In the genomic region with DNA sequence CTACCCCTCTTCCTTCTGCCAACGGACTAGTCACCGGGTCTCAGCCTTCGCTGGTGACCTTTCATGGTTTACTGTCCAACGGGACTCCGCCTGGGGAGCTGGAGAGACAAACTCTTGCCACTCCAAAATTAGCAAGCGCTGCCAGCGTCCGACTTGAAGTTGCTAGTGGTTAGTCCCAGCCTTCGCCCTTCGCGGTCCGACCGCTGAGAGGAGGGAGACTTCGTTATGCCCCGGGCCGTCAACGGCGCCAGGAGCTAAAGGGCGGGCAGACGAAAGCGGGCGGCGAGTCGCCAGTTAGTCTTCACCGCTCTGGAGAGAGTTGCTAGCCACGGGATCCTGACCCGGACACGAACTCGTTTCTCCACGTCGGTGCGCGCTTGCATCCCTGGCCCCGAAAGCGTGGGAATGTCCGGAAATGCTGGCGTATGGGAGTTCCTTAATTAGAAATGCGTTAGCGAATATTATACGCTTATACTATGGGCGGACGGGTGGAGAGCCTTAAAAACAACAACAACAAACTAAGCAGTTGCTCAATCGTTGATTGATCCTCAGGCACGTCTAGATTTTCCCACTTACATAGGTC, we compare ENCODE assay signal across 8 cellular contexts. TPM values are rescaled to one million over a fixed set of nuclear protein-coding genes. Genes with fewer than 3 reads are reported as not detected.
A peak's percentile ranks its signal among the peaks of the same experiment; 100 is the strongest.
DNase-seq lines count a peak whose midpoint lies in the region; ATAC-seq and TF ChIP-seq lines count a peak whose summit lies in the region.

No MANE protein-coding gene starts in this region.

- H3K36me3 ChIP-seq in DOHH2 (ENCODE audit: control insufficient read depth, low read length) (peaks cover 57% of the 10 kb centered on the region), Loucy (ENCODE audit: insufficient read depth, low read length) (peaks cover 25% of the 10 kb centered on the region), subcutaneous abdominal adipose tissue (ENCODE audit: control insufficient read depth in 5 of 5, insufficient read depth in 5 of 5, low read length in 5 of 5) (no peaks in the 10 kb centered on the region)

- no peaks in the 10 kb centered on the region for H3K9me2 ChIP-seq in DOHH2 (replicated peaks; ENCODE audit: control insufficient read depth, low read length)
- H3K9me2 ChIP-seq in Loucy (replicated peaks; ENCODE audit: low read depth, low read length), result no peaks in the 10 kb centered on the region

- H4K20me1 ChIP-seq in DOHH2 (ENCODE audit: control insufficient read depth, insufficient read depth, low read depth, low read length) (peaks cover 42% of the 10 kb centered on the region), Loucy (ENCODE audit: insufficient read depth, low read length, poor library complexity, severe bottlenecking) (peaks cover 54% of the 10 kb centered on the region)

- CTCF ChIA-PET in activated CD4-positive, alpha-beta memory T cell treated with anti-CD3 and anti-CD28 coated beads for 36 hours (lab: Charles Lee), result interaction anchor here (0.9 to 1.4 kb wide), 2 partner anchors 12 to 49 kb away, joined by 3 to 9 read pairs; a partner anchor contains a TSS

- peaks cover 44% of the 10 kb centered on the region for H3K4me1 Mint-ChIP-seq in activated CD4-positive, alpha-beta memory T cell treated with anti-CD3 and anti-CD28 coated beads for 36 hours (ENCODE audit: low read depth)

- H3K9ac ChIP-seq in Loucy (ENCODE audit: low read depth, low read length, poor library complexity, severe bottlenecking), result peak overlapping the region; percentile 100
- peak overlapping the region; percentile 7 to 92 (median 84) for H3K9ac ChIP-seq in subcutaneous abdominal adipose tissue (ENCODE audit: low read length in 5 of 5)

- peaks cover 49% of the 10 kb centered on the region for H3K36me3 Mint-ChIP-seq in activated CD4-positive, alpha-beta memory T cell treated with anti-CD3 and anti-CD28 coated beads for 36 hours

- H3K4me3 ChIP-seq in DOHH2 (ENCODE audit: low read length) (peak overlapping the region; percentile 91), Loucy (ENCODE audit: low read length, poor library complexity, severe bottlenecking) (peak overlapping the region; percentile 98), subcutaneous abdominal adipose tissue (ENCODE audit: low read depth in 1 of 5, low read length in 5 of 5) (peak overlapping the region; percentile 74 to 99 (median 95))

- no peaks in the 10 kb centered on the region for H3K9me3 Mint-ChIP-seq in activated CD4-positive, alpha-beta memory T cell treated with anti-CD3 and anti-CD28 coated beads for 36 hours

- peaks cover 22% of the 10 kb centered on the region for H3F3A ChIP-seq in DOHH2 (ENCODE audit: control insufficient read depth, insufficient read depth)
- no peaks in the 10 kb centered on the region for H3F3A ChIP-seq in Loucy (ENCODE audit: low read depth)

- H3K27me3 ChIP-seq in DOHH2 (ENCODE audit: control insufficient read depth, low read length), result no peaks in the 10 kb centered on the region
- peaks cover 14% of the 10 kb centered on the region for H3K27me3 ChIP-seq in Loucy (ENCODE audit: insufficient read depth, low read length, poor library complexity, severe bottlenecking)
- H3K27me3 ChIP-seq in subcutaneous abdominal adipose tissue (ENCODE audit: control insufficient read depth in 5 of 5, insufficient read depth in 4 of 5, low read length in 5 of 5), result no peaks in the 10 kb centered on the region

- peak overlapping the region; percentile 78 for H3K4me2 ChIP-seq in DOHH2 (ENCODE audit: low read length)
- H3K4me2 ChIP-seq in Loucy (ENCODE audit: low read depth, low read length, poor library complexity, severe bottlenecking), result peak overlapping the region; percentile 92

- H3K79me2 ChIP-seq in DOHH2 (ENCODE audit: control insufficient read depth, low read length) (peaks cover 98% of the 10 kb centered on the region), Loucy (ENCODE audit: insufficient read depth, low read length) (peaks cover 84% of the 10 kb centered on the region)

- peaks cover 4% of the 10 kb centered on the region for H3K27me3 Mint-ChIP-seq in activated CD4-positive, alpha-beta memory T cell treated with anti-CD3 and anti-CD28 coated beads for 36 hours

- TF ChIP-seq CTCF in DOHH2 (IDR thresholded peaks at IDR 0.05; ENCODE audit: low read depth, low read length, poor library complexity, severe bottlenecking) (no peak), Loucy (conservative IDR thresholded peaks at IDR 0.05; ENCODE audit: low read length) (no peak)

- POLR2A ChIA-PET in activated CD4-positive, alpha-beta memory T cell treated with anti-CD3 and anti-CD28 coated beads for 36 hours (lab: Charles Lee), result interaction anchor here (0.7 to 2.3 kb wide), 6 partner anchors 9 to 821 kb away, joined by 3 to 31 read pairs (median 6); a partner anchor contains a TSS

- peak overlapping the region; percentile 92; the same call in 1 of the 2 replicates for H2AFZ ChIP-seq in Loucy (ENCODE audit: low read length)

- intact Hi-C loops in activated CD4-positive, alpha-beta memory T cell treated with anti-CD3 and anti-CD28 coated beads for 36 hours (cut with micrococcal nuclease), result loop anchor here (5.0 kb wide), 1 partner anchor 413 kb away; a partner anchor contains a TSS

- H3K4me3 Mint-ChIP-seq in activated CD4-positive, alpha-beta memory T cell treated with anti-CD3 and anti-CD28 coated beads for 36 hours, result peak overlapping the region; percentile 98

- H3K4me1 ChIP-seq in DOHH2 (ENCODE audit: control insufficient read depth, low read length) (peaks cover 60% of the 10 kb centered on the region), Loucy (ENCODE audit: insufficient read depth, low read length, poor library complexity, severe bottlenecking) (peaks cover 36% of the 10 kb centered on the region), subcutaneous abdominal adipose tissue (ENCODE audit: control insufficient read depth in 5 of 5, insufficient read depth in 5 of 5, low read length in 5 of 5) (peaks cover 2 to 42% (median 25%) of the 10 kb centered on the region in 5 donors)

- peak overlapping the region; percentile 98 for H3K27ac Mint-ChIP-seq in activated CD4-positive, alpha-beta memory T cell treated with anti-CD3 and anti-CD28 coated beads for 36 hours

- H3K9me3 ChIP-seq in DOHH2 (ENCODE audit: control insufficient read depth, insufficient read depth, low read length) (no peaks in the 10 kb centered on the region), Loucy (ENCODE audit: insufficient read depth, low read depth, low read length) (no peaks in the 10 kb centered on the region), subcutaneous abdominal adipose tissue (ENCODE audit: control insufficient read depth in 5 of 5, low read length in 5 of 5) (no peaks in the 10 kb centered on the region)

- H3K27ac ChIP-seq in DOHH2 (ENCODE audit: low read depth, low read length), result peak overlapping the region; percentile 87
- H3K27ac ChIP-seq in epithelial cell of prostate, result peak overlapping the region; percentile 74
- peak overlapping the region; percentile 79 for H3K27ac ChIP-seq in subcutaneous abdominal adipose tissue (ENCODE audit: low read depth, low read length)

- peak; percentile 46 for DNase-seq in activated CD4-positive, alpha-beta memory T cell treated with anti-CD3 and anti-CD28 coated beads for 36 hours
- no peak for DNase-seq in epithelial cell of prostate (ENCODE audit: low read depth, low spot score)
- peak; percentile 35 for DNase-seq in mucosa of gallbladder (ENCODE audit: low spot score)
- no peak for DNase-seq in 8988T

- peak; percentile 18 for ATAC-seq in GM21528 (IDR thresholded peaks at IDR 0.05; ENCODE audit: low FRiP score, unreplicated experiment)

RNA-seq across cellular contexts. Expression of a gene that starts 0.7 kb away (rescaled TPM):
- total RNA-seq in activated CD4-positive, alpha-beta memory T cell treated with anti-CD3 and anti-CD28 coated beads for 36 hours, result 100 to 1,000 TPM; 143 to 157 TPM
- total RNA-seq in mucosa of gallbladder, result 32.2 TPM

RNA-seq across cellular contexts. Expression of a gene that starts 1.1 kb away (rescaled TPM):
- total RNA-seq in activated CD4-positive, alpha-beta memory T cell treated with anti-CD3 and anti-CD28 coated beads for 36 hours, result 10 to 100 TPM; 13.4 to 13.9 TPM
- total RNA-seq in mucosa of gallbladder, result 25.8 TPM

RNA-seq across cellular contexts. Expression of a gene that starts 49.4 kb away (rescaled TPM):
- 10 to 100 TPM; 27.3 to 30.0 TPM for total RNA-seq in activated CD4-positive, alpha-beta memory T cell treated with anti-CD3 and anti-CD28 coated beads for 36 hours
- total RNA-seq in mucosa of gallbladder, result 5.6 TPM

Comparison
In these comparisons a context has a peak if more than half of its experiments do, and no peak if none do; other contexts are left out.
1. DNase-seq: peak in activated CD4-positive, alpha-beta memory T cell treated with anti-CD3 and anti-CD28 coated beads for 36 hours (single experiment) and mucosa of gallbladder (single experiment); none in epithelial cell of prostate (single experiment) and 8988T (single experiment).
2. Peak in every context shown above with its lines, with median percentiles within 50 percentile points of each other: H3K27ac ChIP-seq and H3K4me3 ChIP-seq.